8 cellular contexts compared by ENCODE assay signal in genomic region chr19:343941-344624, GRCh38. TPM values are rescaled to one million over a fixed set of nuclear protein-coding genes. Genes with fewer than 3 reads are reported as not detected.
DNase-seq lines count a peak whose midpoint lies in the region; ATAC-seq and TF ChIP-seq lines count a peak whose summit lies in the region.

No MANE protein-coding gene starts in this region.

- no peak for TF ChIP-seq EP300 in esophagus muscularis mucosa (IDR thresholded peaks at IDR 0.05)

- H3K4me3 ChIP-seq in BLaER1 treated with 17β-estradiol and CSF1 and Interleukin-3, amounts not matched to agents 10 nM and 100 nM = peak overlapping the region; percentile 54 to 77 (median 67)
- peak overlapping the region; percentile 71 to 93 (median 90) for H3K4me3 ChIP-seq in esophagus muscularis mucosa
- H3K4me3 ChIP-seq in vagina = peak overlapping the region; percentile 85 to 90

- peaks cover 21% of the 10 kb centered on the region for H3K36me3 Mint-ChIP-seq in neural crest cell (ENCODE audit: low read depth)

- peak overlapping the region; percentile 75 to 95 (median 84) for H3K4me2 ChIP-seq in BLaER1 treated with 17β-estradiol and CSF1 and Interleukin-3, amounts not matched to agents 10 nM and 100 nM

- peak overlapping the region; percentile 84 for H3K4me3 Mint-ChIP-seq in neural crest cell

- peaks cover 13% of the 10 kb centered on the region for H3K27me3 Mint-ChIP-seq in neural crest cell (ENCODE audit: low read depth)

- peaks cover 0 to 39% (median 15%) of the 10 kb centered on the region in 11 experiments; a peak in 16 of 22 replicates for H3K9me3 ChIP-seq in BLaER1 treated with 17β-estradiol and CSF1 and Interleukin-3, amounts not matched to agents 10 nM and 100 nM (replicated peaks in 1 of 11)
- H3K9me3 ChIP-seq in esophagus muscularis mucosa (no peaks in the 10 kb centered on the region), vagina (no peaks in the 10 kb centered on the region)

- H3K4me1 ChIP-seq in BLaER1 treated with 17β-estradiol and CSF1 and Interleukin-3, amounts not matched to agents 10 nM and 100 nM = peaks cover 31 to 38% (median 35%) of the 10 kb centered on the region in 10 experiments
- H3K4me1 ChIP-seq in esophagus muscularis mucosa = peaks cover 32 to 48% (median 47%) of the 10 kb centered on the region in 4 donors
- H3K4me1 ChIP-seq in vagina = peaks cover 44% of the 10 kb centered on the region

- peak overlapping the region; percentile 53 to 83 (median 71); a peak in 20 of 22 replicates for H3K27ac ChIP-seq in BLaER1 treated with 17β-estradiol and CSF1 and Interleukin-3, amounts not matched to agents 10 nM and 100 nM
- H3K27ac ChIP-seq in esophagus muscularis mucosa (replicated peaks in 1 of 4) = peak overlapping the region; percentile 77 to 84 (median 82)
- peak overlapping the region; percentile 85 for H3K27ac ChIP-seq in vagina

- TF ChIP-seq CTCF in esophagus muscularis mucosa (IDR thresholded peaks at IDR 0.05) (no peak), neural crest cell (conservative IDR thresholded peaks at IDR 0.05) (no peak), vagina (IDR thresholded peaks at IDR 0.05) (no peak)

- no peak overlapping the region for H3K27ac Mint-ChIP-seq in neural crest cell (ENCODE audit: unreplicated experiment)

- TF ChIP-seq POLR2A in esophagus muscularis mucosa (IDR thresholded peaks at IDR 0.05; ENCODE audit: low read depth) (no peak), vagina (IDR thresholded peaks at IDR 0.05) (no peak)

- H4K20me1 ChIP-seq in BLaER1 treated with 17β-estradiol and CSF1 and Interleukin-3, amounts not matched to agents 10 nM and 100 nM = peaks cover 0 to 38% (median 25%) of the 10 kb centered on the region in 11 experiments; a peak in 15 of 22 replicates

- H3K4me1 Mint-ChIP-seq in neural crest cell = peaks cover 41% of the 10 kb centered on the region

- peak overlapping the region; percentile 76 to 85 (median 81) for H3K9ac ChIP-seq in BLaER1 treated with 17β-estradiol and CSF1 and Interleukin-3, amounts not matched to agents 10 nM and 100 nM

- H3K36me3 ChIP-seq in BLaER1 treated with 17β-estradiol and CSF1 and Interleukin-3, amounts not matched to agents 10 nM and 100 nM = peaks cover 0 to 24% (median 14%) of the 10 kb centered on the region in 11 experiments; a peak in 15 of 22 replicates
- no peaks in the 10 kb centered on the region for H3K36me3 ChIP-seq in esophagus muscularis mucosa
- no peaks in the 10 kb centered on the region for H3K36me3 ChIP-seq in vagina

- peak; percentile 35 for ATAC-seq in GM19324 (IDR thresholded peaks at IDR 0.05; ENCODE audit: low FRiP score, unreplicated experiment)
- peak; percentile 34 for ATAC-seq in HG03442 (IDR thresholded peaks at IDR 0.05; ENCODE audit: unreplicated experiment)

- H3K27me3 ChIP-seq in BLaER1 treated with 17β-estradiol and CSF1 and Interleukin-3, amounts not matched to agents 10 nM and 100 nM = no peaks in the 10 kb centered on the region
- H3K27me3 ChIP-seq in esophagus muscularis mucosa (peaks cover 0 to 12% (median 0%) of the 10 kb centered on the region in 4 donors), vagina (no peaks in the 10 kb centered on the region)

- intact Hi-C loops in esophagus muscularis mucosa (cut with DNase I) (no loop called here), vagina (cut with DNase I) (no loop called here)

- DNase-seq in activated CD4-positive, alpha-beta T cell treated with anti-CD3 and anti-CD28 coated beads, Interleukin-2, amount 50 U/mL, for 48 hours = peak; percentile 22 to 30
- no peak for DNase-seq in esophagus muscularis mucosa (ENCODE audit: extremely low spot score)
- DNase-seq in neural crest cell (ENCODE audit: low read depth, low spot score) = peak; percentile 28
- DNase-seq in vagina (ENCODE audit: extremely low spot score in 2 of 2) = no peak
- no peak for DNase-seq in superior temporal gyrus (ENCODE audit: extremely low spot score)

- peaks cover 1% of the 10 kb centered on the region for H3K9me3 Mint-ChIP-seq in neural crest cell

- no CpG with 5 or more reads among the region's 70 CpGs for WGBS in esophagus muscularis mucosa

RNA-seq across cellular contexts. Expression of gene MIER2, which starts 0.5 kb away (rescaled TPM):
- total RNA-seq in esophagus muscularis mucosa (10 to 100 TPM; 11.6 to 26.4 (median 18.9) TPM), neural crest cell (43.8 and 45.8 TPM in 2 replicates), vagina (30.7 TPM)

RNA-seq across cellular contexts. Expression of gene PLPP2, which starts 52.9 kb away (rescaled TPM):
- 1 to 10 TPM; 2.1 to 9.1 (median 5.0) TPM for total RNA-seq in esophagus muscularis mucosa
- total RNA-seq in neural crest cell = 0.89 and 1.1 TPM in 2 replicates
- total RNA-seq in vagina = 49.4 TPM

Comparison
In these comparisons a context has a peak if more than half of its experiments do, and no peak if none do; other contexts are left out.
1. DNase-seq: peak in activated CD4-positive, alpha-beta T cell treated with anti-CD3 and anti-CD28 coated beads, Interleukin-2, amount 50 U/mL, for 48 hours (2 of 2) and neural crest cell (single experiment); none in esophagus muscularis mucosa (single experiment), vagina (0 of 2) and superior temporal gyrus (single experiment).
2. Peak in every context shown above with its lines, with median percentiles within 50 percentile points of each other: H3K27ac ChIP-seq and H3K4me3 ChIP-seq.